Comparison of ENCODE assay signal across 29 cellular contexts in genomic region chr13:82214341-82214740, GRCh38.
"Had no signal": no experiment of that assay in that cellular context is flagged by ENCODE, and none has a peak within 500 bp of the region (broad histone marks: within the 10 kb centered on the region; RNA-seq: fewer than 3 reads in every experiment).

No MANE protein-coding gene starts in this region.

- H3K4me1 ChIP-seq: adrenal gland, ascending aorta, body of pancreas, breast epithelium had no signal

- H3K36me3 ChIP-seq: adrenal gland, ascending aorta, brain microvascular endothelial cell, breast epithelium, cardiac muscle cell had no signal

- H3K27ac ChIP-seq: adrenal gland, ascending aorta, body of pancreas, brain microvascular endothelial cell, breast epithelium, cardiac muscle cell had no signal

- H3K4me3 ChIP-seq: adrenal gland, ascending aorta, body of pancreas, breast epithelium, cardiac muscle cell had no signal

- DNase-seq: activated effector memory CD4-positive, alpha-beta T cell treated with anti-CD3 and anti-CD28 coated beads, Interleukin-2, amount 50 U/mL, for 16 hours; activated effector memory CD4-positive, alpha-beta T cell treated with Interleukin-2 at 50 U/mL for 16 hours; activated gamma-delta T cell; activated gamma-delta T cell treated with Interleukin-2 at 50 U/mL for 16 hours; activated naive CD4-positive, alpha-beta T cell; activated naive CD4-positive, alpha-beta T cell treated with anti-CD3 and anti-CD28 coated beads for 36 hours; activated naive CD4-positive, alpha-beta T cell treated with anti-CD3 and anti-CD28 coated beads, Interleukin-2, amount 10 ng/mL, durations not matched to agents 7 days and 5 days; activated naive CD4-positive, alpha-beta T cell treated with anti-CD3 and anti-CD28 coated beads, Interleukin-2, amount 50 U/mL, for 16 hours; activated naive CD4-positive, alpha-beta T cell treated with Interleukin-2 at 50 U/mL for 16 hours; activated naive CD8-positive, alpha-beta T cell treated with anti-CD3 and anti-CD28 coated beads for 36 hours; activated naive CD8-positive, alpha-beta T cell treated with anti-CD3 and anti-CD28 coated beads, Interleukin-2, amount 10 ng/mL, durations not matched to agents 7 days and 5 days; activated naive CD8-positive, alpha-beta T cell treated with anti-CD3 and anti-CD28 coated beads, Interleukin-2, amount 50 U/mL, for 24 hours; activated T-cell treated with anti-CD3 and anti-CD28 coated beads, Interleukin-2, amount 50 U/mL, for 24 hours; activated T-cell treated with anti-CD3 and anti-CD28 coated beads, Interleukin-2, amount 50 U/mL, for 4 hours; activated T-cell treated with anti-CD3 and anti-CD28 coated beads, Interleukin-2, amount 50 U/mL, for 48 hours; activated T-cell treated with anti-CD3 and anti-CD28 coated beads, Interleukin-2, amount 50 U/mL, for 72 hours; adrenal gland; amniotic stem cell; amygdala; anterior cingulate cortex; aorta; body of pancreas; brain microvascular endothelial cell; caudate nucleus; central memory CD4-positive, alpha-beta T cell; cerebellar nuclear complex had no signal
